Comparison of ENCODE assay signal across 17 cellular contexts in genomic region chr1:4087530-4088420, GRCh38.
"Had no signal": no experiment of that assay in that cellular context is flagged by ENCODE, and none has a peak within 500 bp of the region (broad histone marks: within the 10 kb centered on the region; RNA-seq: fewer than 3 reads in every experiment).

No MANE protein-coding gene starts in this region.

- H3K27ac ChIP-seq: cardiac muscle cell, colonic mucosa, foreskin keratinocyte, prostate gland, right lobe of liver, upper lobe of right lung had no signal

- H3K4me1 Mint-ChIP-seq: immature natural killer cell; naive thymus-derived CD8-positive, alpha-beta T cell had no signal

- H3K9me3 ChIP-seq: colonic mucosa, mucosa of descending colon, prostate gland, right lobe of liver had no signal

- H3K27me3 ChIP-seq: cardiac muscle cell, colonic mucosa, foreskin keratinocyte, right lobe of liver, upper lobe of right lung had no signal

- H3K36me3 Mint-ChIP-seq: immature natural killer cell had no signal

- DNase-seq: activated CD4-positive, CD25-positive, alpha-beta regulatory T cell; activated CD8-positive, alpha-beta memory T cell treated with anti-CD3 and anti-CD28 coated beads, Interleukin-2, amount 50 U/mL, for 48 hours; activated gamma-delta T cell; colonic mucosa; effector CD4-positive, alpha-beta T cell; foreskin keratinocyte; immature natural killer cell; left cardiac atrium; mucosa of descending colon; nucleus accumbens; right lobe of liver; substantia nigra; T-helper 2 cell; upper lobe of right lung had no signal

- H3K4me3 Mint-ChIP-seq: immature natural killer cell; naive thymus-derived CD8-positive, alpha-beta T cell had no signal

- H3K27ac Mint-ChIP-seq: immature natural killer cell; naive thymus-derived CD8-positive, alpha-beta T cell had no signal

- H3K4me1 ChIP-seq: colonic mucosa, foreskin keratinocyte, prostate gland, upper lobe of right lung had no signal

- H3K4me3 ChIP-seq: cardiac muscle cell, colonic mucosa, mucosa of descending colon, prostate gland, right lobe of liver, upper lobe of right lung had no signal

- H3K36me3 ChIP-seq: cardiac muscle cell, colonic mucosa, prostate gland, right lobe of liver, upper lobe of right lung had no signal
